Comparison of ENCODE assay signal across 9 cellular contexts in genomic region chr19:19463348-19464117, GRCh38. TPM values are rescaled to one million over a fixed set of nuclear protein-coding genes. Genes with fewer than 3 reads are reported as not detected.
DNase-seq lines count a peak whose midpoint lies in the region; ATAC-seq and TF ChIP-seq lines count a peak whose summit lies in the region.
"Had no signal": no experiment of that assay in that cellular context is flagged by ENCODE, and none has a peak within 500 bp of the region (broad histone marks: within the 10 kb centered on the region; RNA-seq: fewer than 3 reads in every experiment).

No MANE protein-coding gene starts in this region.

- no peak for TF ChIP-seq POLR2A in sigmoid colon (IDR thresholded peaks at IDR 0.05)

- DNase-seq in ELF-1 (ENCODE audit: low read depth, low spot score) (peak; percentile 34), heart right ventricle (no peak), sigmoid colon (peak; percentile 77), HuH-7 (ENCODE audit: low spot score) (no peak), RKO (ENCODE audit: low spot score) (no peak)
- no peak for DNase-seq in activated naive CD8-positive, alpha-beta T cell treated with anti-CD3 and anti-CD28 coated beads for 36 hours
- DNase-seq: foreskin melanocyte had no signal

- H3K4me1 Mint-ChIP-seq in activated naive CD8-positive, alpha-beta T cell treated with anti-CD3 and anti-CD28 coated beads for 36 hours: peaks cover 56% of the 10 kb centered on the region

- H3K9me3 ChIP-seq in heart right ventricle (peaks cover 0 to 20% (median 14%) of the 10 kb centered on the region in 11 donors), sigmoid colon (peaks cover 3 to 8% (median 6%) of the 10 kb centered on the region in 4 donors)

- no peaks in the 10 kb centered on the region for H3K27me3 Mint-ChIP-seq in activated naive CD8-positive, alpha-beta T cell treated with anti-CD3 and anti-CD28 coated beads for 36 hours

- H3K4me3 Mint-ChIP-seq in activated naive CD8-positive, alpha-beta T cell treated with anti-CD3 and anti-CD28 coated beads for 36 hours: no peak overlapping the region

- TF ChIP-seq CTCF in heart right ventricle (IDR thresholded peaks at IDR 0.05) (no peak), sigmoid colon (IDR thresholded peaks at IDR 0.05) (no peak)

- ATAC-seq in heart right ventricle: peak in 1 of 8 donors; percentile 8
- no peak for ATAC-seq in GM19452 (IDR thresholded peaks at IDR 0.05; ENCODE audit: unreplicated experiment)
- no peak for ATAC-seq in HG03159 (IDR thresholded peaks at IDR 0.05; ENCODE audit: unreplicated experiment)

- H3K36me3 Mint-ChIP-seq in activated naive CD8-positive, alpha-beta T cell treated with anti-CD3 and anti-CD28 coated beads for 36 hours: peaks cover 58% of the 10 kb centered on the region

- H3K9me3 Mint-ChIP-seq in activated naive CD8-positive, alpha-beta T cell treated with anti-CD3 and anti-CD28 coated beads for 36 hours: peaks cover 24% of the 10 kb centered on the region

- H3K36me3 ChIP-seq in heart right ventricle (peaks cover 0 to 39% (median 25%) of the 10 kb centered on the region in 9 donors), sigmoid colon (peaks cover 6 to 32% (median 9%) of the 10 kb centered on the region in 4 donors)

- H3K27ac Mint-ChIP-seq in activated naive CD8-positive, alpha-beta T cell treated with anti-CD3 and anti-CD28 coated beads for 36 hours: peak overlapping the region; percentile 63

- TF ChIP-seq EP300 in sigmoid colon (IDR thresholded peaks at IDR 0.05): no peak

- intact Hi-C loops in heart right ventricle (cut with DNase I): loop anchor here in 1 of 10 donors (5.0 kb wide), 1 partner anchor 56 kb away; the partner anchor contains the start of gene GATAD2A
- intact Hi-C loops in sigmoid colon (cut with DNase I): loop anchor here (5.0 kb wide), 1 partner anchor 56 kb away; the partner anchor contains the start of gene GATAD2A

- whole genome bisulfite sequencing in heart right ventricle, 2 donors: 65 to 68% methylated on average over 19 of the region's 19 CpGs
- WGBS in sigmoid colon, 2 donors: 81 to 82% methylated on average over 19 of the region's 19 CpGs

- H3K27me3 ChIP-seq in heart right ventricle (no peaks in the 10 kb centered on the region), sigmoid colon (no peaks in the 10 kb centered on the region)

- H3K4me1 ChIP-seq in heart right ventricle (peaks cover 36 to 65% (median 64%) of the 10 kb centered on the region in 9 donors), sigmoid colon (peaks cover 0 to 65% (median 64%) of the 10 kb centered on the region in 4 donors)

- H3K27ac ChIP-seq in heart right ventricle (peak overlapping the region in 8 of 10 donors; percentile 23 to 90 (median 70)), sigmoid colon (peak overlapping the region; percentile 62 to 82 (median 74))

- H3K4me3 ChIP-seq in heart right ventricle: peak overlapping the region in 2 of 10 donors; percentile 2 to 17
- H3K4me3 ChIP-seq in sigmoid colon: peak overlapping the region in 1 of 4 donors; percentile 2

RNA-seq across cellular contexts. Expression of gene TSSK6, which starts 51.8 kb away (rescaled TPM):
- total RNA-seq in activated naive CD8-positive, alpha-beta T cell treated with anti-CD3 and anti-CD28 coated beads for 36 hours: 1 to 10 TPM; 3.0 to 3.1 TPM
- total RNA-seq in heart right ventricle: 1 to 10 TPM in 1 of 10 donors, under 1 TPM in 8, not detected in 1; 0.23 to 1.2 (median 0.45) TPM
- under 1 TPM; 0.29 to 0.49 TPM for polyA plus RNA-seq in heart right ventricle
- 1 to 10 TPM; 1.2 to 3.3 (median 1.5) TPM for total RNA-seq in sigmoid colon
- polyA plus RNA-seq in sigmoid colon: 1 to 10 TPM; 1.2 to 3.0 (median 2.4) TPM

RNA-seq across cellular contexts. Expression of gene NDUFA13, which starts 52.5 kb away (rescaled TPM):
- 100 to 1,000 TPM; 306 to 312 TPM for total RNA-seq in activated naive CD8-positive, alpha-beta T cell treated with anti-CD3 and anti-CD28 coated beads for 36 hours
- total RNA-seq in heart right ventricle: 1,000 to 10,000 TPM in 9 of 10 donors, 100 to 1,000 TPM in 1; 856 to 1,274 (median 1,129) TPM
- 1,000 to 10,000 TPM; 1,172 to 1,278 TPM for polyA plus RNA-seq in heart right ventricle
- total RNA-seq in sigmoid colon: 100 to 1,000 TPM in 1 of 4 donors, 10 to 100 TPM in 3; 31.3 to 110 (median 55.4) TPM
- 100 to 1,000 TPM; 239 to 339 (median 283) TPM for polyA plus RNA-seq in sigmoid colon

RNA-seq across cellular contexts. Expression of gene GATAD2A, which starts 58.1 kb away (rescaled TPM):
- total RNA-seq in activated naive CD8-positive, alpha-beta T cell treated with anti-CD3 and anti-CD28 coated beads for 36 hours: 100 to 1,000 TPM; 196 to 202 TPM
- total RNA-seq in heart right ventricle: 10 to 100 TPM; 22.1 to 48.5 (median 26.0) TPM
- polyA plus RNA-seq in heart right ventricle: 10 to 100 TPM in 1 of 2 donors, 1 to 10 TPM in 1; 7.5 to 13.3 TPM
- total RNA-seq in sigmoid colon: 100 to 1,000 TPM in 1 of 4 donors, 10 to 100 TPM in 3; 18.5 to 138 (median 25.5) TPM
- polyA plus RNA-seq in sigmoid colon: 10 to 100 TPM; 23.4 to 50.5 (median 31.0) TPM

Comparison
In these comparisons a context has a peak if more than half of its experiments do, and no peak if none do; other contexts are left out.
1. DNase-seq: peak in ELF-1 (single experiment) and sigmoid colon (single experiment); none in activated naive CD8-positive, alpha-beta T cell treated with anti-CD3 and anti-CD28 coated beads for 36 hours (single experiment), heart right ventricle (0 of 2), HuH-7 (single experiment) and RKO (single experiment).